Comparison of ENCODE assay signal across 21 cellular contexts in genomic region chr2:48674933-48675332, GRCh38. TPM values are rescaled to one million over a fixed set of nuclear protein-coding genes. Genes with fewer than 3 reads are reported as not detected.
DNase-seq lines count a peak whose midpoint lies in the region; ATAC-seq, FAIRE-seq and TF ChIP-seq lines count a peak whose summit lies in the region.
"Had no signal": no experiment of that assay in that cellular context is flagged by ENCODE, and none has a peak within 500 bp of the region (broad histone marks: within the 10 kb centered on the region; RNA-seq: fewer than 3 reads in every experiment).

No MANE protein-coding gene starts in this region.

- RAD21 ChIA-PET in GM12878 (lab: Charles Lee; ENCODE audit: unreplicated experiment) = no interaction called here

- no peak for TF ChIP-seq EP300 in GM12878 (IDR thresholded peaks at IDR 0.05; ENCODE audit: borderline replicate concordance in 1 of 2, control insufficient read depth in 1 of 2, low read depth in 2 of 2, low read length in 2 of 2)

- no peak for TF ChIP-seq RAD21 in GM12878 (IDR thresholded peaks at IDR 0.05; ENCODE audit: insufficient read depth, low read depth, low read length)

- no peaks in the 10 kb centered on the region for H3K4me1 ChIP-seq in GM12878 (ENCODE audit: control insufficient read depth, insufficient read depth, low read length)
- H3K4me1 ChIP-seq: SJCRH30 had no signal

- TF ChIP-seq CTCF in GM12878 (IDR thresholded peaks at IDR 0.05 in 2 of 3, conservative IDR thresholded peaks at IDR 0.05 in 1 of 3; ENCODE audit: control insufficient read depth in 2 of 3, extremely low read depth in 1 of 3, insufficient read depth in 1 of 3, low read depth in 3 of 3, low read length in 3 of 3) = no peak

- no peak overlapping the region for H2AFZ ChIP-seq in GM12878 (ENCODE audit: control insufficient read depth, low read depth, low read length)

- no peak overlapping the region for H3K4me3 ChIP-seq in GM12878
- H3K4me3 ChIP-seq: SJCRH30 had no signal

- BruUV-seq in GM12878 (replicated peaks; lab: Mats Ljungman, UMichigan) = no TSS peak

- H3K9ac ChIP-seq in GM12878 (ENCODE audit: control insufficient read depth, insufficient read depth, low read length) = no peak overlapping the region

- intact Hi-C loops in GM12878 (cut with micrococcal nuclease; ENCODE audit: unreplicated experiment) = no loop called here

- H3K36me3 ChIP-seq in GM12878 (ENCODE audit: control insufficient read depth in 2 of 2, insufficient read depth in 2 of 2, low read length in 1 of 2) = no peaks in the 10 kb centered on the region
- H3K36me3 ChIP-seq: SJCRH30 had no signal

- no peaks in the 10 kb centered on the region for H3K27me3 ChIP-seq in GM12878 (replicated peaks in 1 of 2; ENCODE audit: control insufficient read depth in 2 of 2, insufficient read depth in 2 of 2, low read length in 1 of 2)
- H3K27me3 ChIP-seq: SJCRH30 had no signal

- H3K9me3 ChIP-seq in GM12878 (replicated peaks; ENCODE audit: control insufficient read depth, insufficient read depth, low read length) = no peaks in the 10 kb centered on the region
- H3K9me3 ChIP-seq: SJCRH30 had no signal

- TF ChIP-seq POLR2A in GM12891 (IDR thresholded peaks at IDR 0.05; ENCODE audit: low read depth, low read length) (no peak), GM12878 (IDR thresholded peaks at IDR 0.05; ENCODE audit: low read depth, low read length) (no peak)

- in situ Hi-C loops in GM12878 (cut with MboI) = no loop called here

- no peaks in the 10 kb centered on the region for H4K20me1 ChIP-seq in GM12878 (ENCODE audit: control insufficient read depth, insufficient read depth)

- SMC1A ChIA-PET in GM12878 (lab: Charles Lee; ENCODE audit: uncharacterized antibody, unreplicated experiment) = no interaction called here

- CTCF ChIA-PET in GM12878 (lab: Yijun Ruan, JAX) = no interaction called here

- H3K4me2 ChIP-seq in GM12878 (ENCODE audit: control insufficient read depth, insufficient read depth) = no peak overlapping the region

- POLR2A ChIA-PET in GM12878 (lab: Charles Lee) = no interaction called here

- no peak for DNase-seq in GM12891 (ENCODE audit: insufficient read length, low spot score)
- no peak for DNase-seq in GM12878 (ENCODE audit: low read depth, low spot score)
- no peak for DNase-seq in NCI-H510A treated with DMSO at 0.1 percent for 48 hours (lab: John Stamatoyannopoulos, UW)
- no peak for DNase-seq in NCI-H1092 (lab: John Stamatoyannopoulos, UW)
- DNase-seq: COR-L47, NCI-H1417, NCI-H187 treated with DMSO at 0.1 percent for 48 hours, NCI-H446, NCI-H748 treated with DMSO at 0.1 percent for 48 hours, SJCRH30, SW 1271 had no signal

- peak; percentile 53 for ATAC-seq in GM18909 (IDR thresholded peaks at IDR 0.05; ENCODE audit: poor library complexity, unreplicated experiment)
- peak; percentile 41 for ATAC-seq in HG02678 (IDR thresholded peaks at IDR 0.05; ENCODE audit: unreplicated experiment)
- ATAC-seq in GM12878 = peak; percentile 32; the same call in 2 of the 3 replicates
- ATAC-seq in activated CD4-positive, CD25-positive, alpha-beta regulatory T cell treated with anti-CD3 and anti-CD28 coated beads, Interleukin-2, amount 50 U/mL, for 24 hours = no peak
- no peak for ATAC-seq in HG02840 (IDR thresholded peaks at IDR 0.05; ENCODE audit: low FRiP score, unreplicated experiment)

- WGBS in GM12878 (ENCODE audit: insufficient coverage, insufficient replicate concordance, low lambda C conversion rate, missing lambda C conversion rate) = 0% methylated on average over 2 of the region's 2 CpGs

- no peak for FAIRE-seq in GM12891 (lab: Jason Lieb, UNC)
- no peak for FAIRE-seq in GM12878 (lab: Jason Lieb, UNC)
- FAIRE-seq: A204.1, H1, HTR-8/SVneo had no signal

- H3K27ac ChIP-seq in GM12878 (ENCODE audit: control insufficient read depth, insufficient read depth) = no peak overlapping the region
- H3K27ac ChIP-seq: C4-2B, HL-60, RWPE1, SJCRH30 had no signal

- no peaks in the 10 kb centered on the region for H3K79me2 ChIP-seq in GM12878 (ENCODE audit: control insufficient read depth, insufficient read depth, low read length)

TF ChIP-seq in GM12891, 5 proteins besides CTCF, POLR2A, EP300 and RAD21:
- peak; percentile 34; the same call in 1 of the 2 replicates for TF ChIP-seq SPI1 (IDR thresholded peaks at IDR 0.05; ENCODE audit: low read depth, low read length)
- no peak for TF ChIP-seq TAF1 (IDR thresholded peaks at IDR 0.05; ENCODE audit: low read depth, low read length)

TF ChIP-seq in GM12878, 131 proteins besides CTCF, POLR2A, EP300 and RAD21:
- TF ChIP-seq IRF4 (IDR thresholded peaks at IDR 0.05; ENCODE audit: low read depth, low read length) (no peak), SMC3 (IDR thresholded peaks at IDR 0.05; ENCODE audit: borderline replicate concordance, low read length) (no peak), SPI1 (IDR thresholded peaks at IDR 0.05; ENCODE audit: borderline replicate concordance, insufficient read depth, low read depth, low read length) (peak; percentile 12; the same call in 1 of the 2 replicates)

RNA-seq across cellular contexts. Expression of gene GTF2A1L, which starts 57.3 kb away (rescaled TPM):
- polyA plus RNA-seq in GM12891 (2012; ENCODE audit: low read depth, missing spikeins) = not detected
- total RNA-seq in GM12878 (2013; cell fraction: nucleolus; rRNA removed) = not detected in 2 replicates
- total RNA-seq in GM12878 (2014; rRNA removed) (not detected in 2 replicates), GM12878 (2014; rRNA removed; fragmentation: Illumina TruSeq; extraction: Trizol) (not detected in 2 replicates), GM12878 (2021) (not detected in 2 replicates)
- polyA plus RNA-seq in GM12878 (2011; ENCODE audit: low read depth) = not detected
- polyA plus RNA-seq in GM12878 (2011; rRNA removed) (not detected in 2 replicates), GM12878 (2014; fragmentation: Illumina TruSeq; extraction: Trizol) (not detected in 2 replicates), GM12878 (2014; fragmentation: Nextera tagmentation; extraction: Ambion mirVana) (not detected), GM12878 (2014; rRNA removed) (not detected in 2 replicates), GM12878 (2016; fragmentation: Nextera tagmentation; extraction: Ambion mirVana) (not detected)
- polyA plus RNA-seq in GM12878 (2011; cell fraction: cytosol; rRNA removed) = not detected in 2 replicates
- polyA plus RNA-seq in GM12878 (2011; cell fraction: nucleus; rRNA removed) = not detected in 2 replicates
- polyA plus RNA-seq in GM12878 (2012) = not detected in 2 replicates
- polyA minus RNA-seq in GM12878 (2011; rRNA and poly(A)+ RNA removed) = not detected in 2 replicates
- polyA minus RNA-seq in GM12878 (2011; cell fraction: cytosol; rRNA and poly(A)+ RNA removed) = not detected in 2 replicates
- polyA minus RNA-seq in GM12878 (2011; cell fraction: nucleus; rRNA and poly(A)+ RNA removed) = not detected in 2 replicates
- total RNA-seq: H1 had no signal

Comparison
In these comparisons a context has a peak if more than half of its experiments do, and no peak if none do; other contexts are left out.
1. ATAC-seq: peak in GM18909 (single experiment), HG02678 (single experiment) and GM12878 (single experiment); none in activated CD4-positive, CD25-positive, alpha-beta regulatory T cell treated with anti-CD3 and anti-CD28 coated beads, Interleukin-2, amount 50 U/mL, for 24 hours (0 of 2) and HG02840 (single experiment).